14 cellular contexts compared by ENCODE assay signal in genomic region chr11:79152511-79152910, GRCh38.
"Had no signal": no experiment of that assay in that cellular context is flagged by ENCODE, and none has a peak within 500 bp of the region (broad histone marks: within the 10 kb centered on the region; RNA-seq: fewer than 3 reads in every experiment).

No MANE protein-coding gene starts in this region.

- H3K4me3 Mint-ChIP-seq: activated naive CD8-positive, alpha-beta T cell; activated T-cell treated with anti-CD3 and anti-CD28 coated beads, Interleukin-2, amount 50 U/mL, for 4 hours; natural killer cell; stimulated activated naive CD8-positive, alpha-beta T cell treated with anti-CD3 and anti-CD28 coated beads, Interleukin-15, amount 100 ng/mL, for 72 hours had no signal

- H3K9me3 Mint-ChIP-seq: activated T-cell treated with anti-CD3 and anti-CD28 coated beads, Interleukin-2, amount 50 U/mL, for 4 hours; natural killer cell; stimulated activated naive CD8-positive, alpha-beta T cell treated with anti-CD3 and anti-CD28 coated beads, Interleukin-15, amount 100 ng/mL, for 72 hours had no signal

- ATAC-seq: activated CD4-positive, CD25-positive, alpha-beta regulatory T cell treated with anti-CD3 and anti-CD28 coated beads, Interleukin-2, amount 50 U/mL, for 24 hours; activated T-cell treated with anti-CD3 and anti-CD28 coated beads, Interleukin-2, amount 50 U/mL, for 4 hours; natural killer cell; psoas muscle; stimulated activated naive CD8-positive, alpha-beta T cell treated with anti-CD3 and anti-CD28 coated beads, Interleukin-15, amount 100 ng/mL, for 72 hours had no signal

- H3K27me3 Mint-ChIP-seq: activated naive CD8-positive, alpha-beta T cell; stimulated activated naive CD8-positive, alpha-beta T cell treated with anti-CD3 and anti-CD28 coated beads, Interleukin-15, amount 100 ng/mL, for 72 hours had no signal

- H3K4me1 Mint-ChIP-seq: natural killer cell; stimulated activated naive CD8-positive, alpha-beta T cell treated with anti-CD3 and anti-CD28 coated beads, Interleukin-15, amount 100 ng/mL, for 72 hours had no signal

- H3K27ac Mint-ChIP-seq: activated naive CD8-positive, alpha-beta T cell; natural killer cell; stimulated activated naive CD8-positive, alpha-beta T cell treated with anti-CD3 and anti-CD28 coated beads, Interleukin-15, amount 100 ng/mL, for 72 hours had no signal

- H3K36me3 Mint-ChIP-seq: activated naive CD8-positive, alpha-beta T cell; natural killer cell had no signal

- H3K4me3 ChIP-seq: cardiac muscle cell, colonic mucosa, psoas muscle, tibial nerve, vagina had no signal

- DNase-seq: activated gamma-delta T cell; activated T-cell treated with anti-CD3 and anti-CD28 coated beads, Interleukin-2, amount 50 U/mL, for 4 hours; colonic mucosa; mammary epithelial cell; natural killer cell; psoas muscle; stimulated activated CD4-positive, alpha-beta T cell treated with anti-CD3 and anti-CD28 coated beads, Interleukin-4, amount 100 ng/mL, for 1 hour; stimulated activated CD8-positive, alpha-beta memory T cell treated with anti-CD3 and anti-CD28 coated beads, Interleukin-4, amount 100 ng/mL, for 48 hours; stimulated activated naive CD8-positive, alpha-beta T cell treated with anti-CD3 and anti-CD28 coated beads, Interleukin-15, amount 100 ng/mL, for 72 hours had no signal
